ENCODE assay signal across 8 cellular contexts in the genomic region with DNA sequence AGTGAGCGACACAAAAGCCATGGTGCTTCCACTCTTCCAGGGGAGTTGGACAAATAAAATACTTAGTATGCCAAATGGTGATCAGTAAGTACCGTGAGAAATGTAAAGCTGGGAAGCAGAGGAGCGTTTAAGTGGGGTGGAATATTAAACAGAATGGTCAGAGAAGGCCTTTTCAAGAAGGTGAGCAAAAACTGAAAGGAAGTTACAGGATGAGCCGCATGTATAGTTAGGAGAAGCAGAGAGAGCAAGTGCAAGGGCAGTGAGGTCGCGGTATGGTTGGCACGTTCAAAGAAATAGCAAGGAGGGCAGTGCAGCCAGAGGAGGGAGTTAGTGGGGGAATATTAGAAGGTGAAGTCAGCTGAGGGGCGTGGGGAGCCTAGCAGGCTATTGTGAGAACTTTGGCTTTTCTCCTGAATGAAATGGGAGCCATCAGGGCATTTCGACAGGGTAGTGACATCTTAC. TPM values are rescaled to one million over a fixed set of nuclear protein-coding genes. Genes with fewer than 3 reads are reported as not detected.
DNase-seq lines count a peak whose midpoint lies in the region; ATAC-seq and TF ChIP-seq lines count a peak whose summit lies in the region.

No MANE protein-coding gene starts in this region.

- H3K27ac ChIP-seq in GM23338 (ENCODE audit: low read depth) (0 out of 2 replicates have a peak overlapping the region, but pooled peaks have one; percentile 51), suprapubic skin (peak overlapping the region; percentile 95)

- H3K4me3 ChIP-seq in GM23338 (peak overlapping the region; percentile 96), suprapubic skin (peak overlapping the region; percentile 90)

- H2AFZ ChIP-seq in GM23338 = peak overlapping the region; percentile 100

- H3K36me3 ChIP-seq in GM23338 (ENCODE audit: insufficient read depth) = 0 out of 2 replicates have a peak, but pooled peaks cover 7% of the 10 kb centered on the region
- H3K36me3 ChIP-seq in suprapubic skin = peaks cover 24% of the 10 kb centered on the region

- TF ChIP-seq EP300 in suprapubic skin (IDR thresholded peaks at IDR 0.05) = no peak

- H3K27me3 Mint-ChIP-seq in GM23338 (ENCODE audit: insufficient read depth, low read depth, poor library complexity) = peaks cover 24% of the 10 kb centered on the region

- no peaks in the 10 kb centered on the region for H3K9me3 ChIP-seq in suprapubic skin

- peaks cover 17% of the 10 kb centered on the region for H3K79me2 ChIP-seq in GM23338 (replicated peaks; ENCODE audit: insufficient read depth)

- no peak for TF ChIP-seq POLR2A in suprapubic skin (IDR thresholded peaks at IDR 0.05)

- DNase-seq in ACHN = peak; percentile 25
- DNase-seq in GM23338 (ENCODE audit: low spot score) = peak; percentile 61
- no peak for DNase-seq in activated naive CD4-positive, alpha-beta T cell treated with anti-CD3 and anti-CD28 coated beads, Interleukin-2, amount 50 U/mL, for 72 hours (ENCODE audit: low spot score in 2 of 2)
- peak; percentile 41 for DNase-seq in iPS-NIHi7 (ENCODE audit: extremely low spot score)
- DNase-seq in suprapubic skin (ENCODE audit: low spot score in 2 of 2) = no peak
- DNase-seq in hypothalamus (lab: John Stamatoyannopoulos, UW) = no peak
- no peak for DNase-seq in A172 (ENCODE audit: low spot score)

- H3K4me3 Mint-ChIP-seq in GM23338 = peak overlapping the region; percentile 90

- TF ChIP-seq CTCF in GM23338 (conservative IDR thresholded peaks at IDR 0.05; ENCODE audit: low read depth in 2 of 2) (no peak), suprapubic skin (IDR thresholded peaks at IDR 0.05) (no peak)

- peaks cover 29% of the 10 kb centered on the region for H3K4me1 ChIP-seq in GM23338 (ENCODE audit: insufficient read depth)
- H3K4me1 ChIP-seq in suprapubic skin = peaks cover 61% of the 10 kb centered on the region

- peaks cover 70% of the 10 kb centered on the region for H3K36me3 Mint-ChIP-seq in GM23338 (ENCODE audit: low read depth)
- peaks cover 29 to 45% of the 10 kb centered on the region in 2 donors for H3K36me3 Mint-ChIP-seq in activated naive CD4-positive, alpha-beta T cell treated with anti-CD3 and anti-CD28 coated beads, Interleukin-2, amount 50 U/mL, for 72 hours

- peaks cover 22% of the 10 kb centered on the region for H4K20me1 ChIP-seq in GM23338 (replicated peaks; ENCODE audit: insufficient read depth)

- WGBS in suprapubic skin = 40% methylated on average over 9 of the region's 9 CpGs

- H3F3A ChIP-seq in GM23338 (replicated peaks; ENCODE audit: low read depth) = peaks cover 24% of the 10 kb centered on the region; the same call in 1 of the 2 replicates

- H3K4me1 Mint-ChIP-seq in GM23338 = peaks cover 45% of the 10 kb centered on the region

- H3K27me3 ChIP-seq in GM23338 (ENCODE audit: insufficient read depth) = no peaks in the 10 kb centered on the region
- H3K27me3 ChIP-seq in suprapubic skin = no peaks in the 10 kb centered on the region

- H3K4me2 ChIP-seq in GM23338 = peak overlapping the region; percentile 98

- peak overlapping the region; percentile 69 for H3K27ac Mint-ChIP-seq in GM23338
- peak overlapping the region; percentile 91 for H3K27ac Mint-ChIP-seq in activated naive CD4-positive, alpha-beta T cell treated with anti-CD3 and anti-CD28 coated beads, Interleukin-2, amount 50 U/mL, for 72 hours

- ATAC-seq in GM23338 = peak; percentile 1; the same call in 2 of the 3 replicates
- ATAC-seq in activated naive CD4-positive, alpha-beta T cell treated with anti-CD3 and anti-CD28 coated beads, Interleukin-2, amount 50 U/mL, for 72 hours = no peak
- ATAC-seq in HG02973 (IDR thresholded peaks at IDR 0.05; ENCODE audit: unreplicated experiment) = no peak

- in situ Hi-C loops in ACHN (cut with HindIII; ENCODE audit: low pct_ligation_motif_present, low pct_unique_long_range_greater_than_20kb, low sequenced_read_pairs) = no loop called here

- no peaks in the 10 kb centered on the region for H3K9me3 Mint-ChIP-seq in GM23338
- H3K9me3 Mint-ChIP-seq in activated naive CD4-positive, alpha-beta T cell treated with anti-CD3 and anti-CD28 coated beads, Interleukin-2, amount 50 U/mL, for 72 hours = no peaks in the 10 kb centered on the region

- H3K9me2 ChIP-seq in GM23338 (ENCODE audit: insufficient read depth) = no peaks in the 10 kb centered on the region

TF ChIP-seq in GM23338, 12 proteins besides CTCF, POLR2A, EP300 and RAD21 (continues in another document):
- TF ChIP-seq EZH2 (IDR thresholded peaks at IDR 0.05; ENCODE audit: low read depth, unreplicated experiment) = no peak
- no peak for TF ChIP-seq ZNF114 (CRISPR knock-in tag; IDR thresholded peaks at IDR 0.05)
- TF ChIP-seq STAT1 (IDR thresholded peaks at IDR 0.05; ENCODE audit: unreplicated experiment) = no peak
- TF ChIP-seq CREB1 (CRISPR knock-in tag; IDR thresholded peaks at IDR 0.05; ENCODE audit: low read depth) = no peak
- no peak for TF ChIP-seq POLR2AphosphoS5 (IDR thresholded peaks at IDR 0.05; ENCODE audit: low read depth)
- no peak for TF ChIP-seq ZNF331 (CRISPR knock-in tag; IDR thresholded peaks at IDR 0.05; ENCODE audit: low read depth)

RNA-seq across cellular contexts. Expression of a gene that starts 0.7 kb away (rescaled TPM):
- 112 and 116 TPM in 2 replicates for total RNA-seq in GM23338 (2014; rRNA removed; shearing (Covaris generic))
- polyA plus RNA-seq in GM23338 (2016; fragmentation: Nextera tagmentation; extraction: Ambion mirVana) = 142 and 149 TPM in 2 replicates
- total RNA-seq in activated naive CD4-positive, alpha-beta T cell treated with anti-CD3 and anti-CD28 coated beads, Interleukin-2, amount 50 U/mL, for 72 hours = 10 to 100 TPM; 86.5 to 89.1 TPM
- 100 to 1,000 TPM in 3 of 4 donors, 10 to 100 TPM in 1; 95.2 to 193 (median 150) TPM for total RNA-seq in suprapubic skin
- total RNA-seq in A172 (2014; rRNA removed; shearing (Covaris generic)) = 187 and 202 TPM in 2 replicates

RNA-seq across cellular contexts. Expression of a gene that starts 4.2 kb away (rescaled TPM):
- total RNA-seq in GM23338 (2014; rRNA removed; shearing (Covaris generic)) = 68.2 and 90.3 TPM in 2 replicates
- 32.1 and 35.6 TPM in 2 replicates for polyA plus RNA-seq in GM23338 (2016; fragmentation: Nextera tagmentation; extraction: Ambion mirVana)
- total RNA-seq in activated naive CD4-positive, alpha-beta T cell treated with anti-CD3 and anti-CD28 coated beads, Interleukin-2, amount 50 U/mL, for 72 hours = 10 to 100 TPM; 30.8 to 31.1 TPM
- 10 to 100 TPM; 27.8 to 64.4 (median 39.8) TPM for total RNA-seq in suprapubic skin
- total RNA-seq in A172 (2014; rRNA removed; shearing (Covaris generic)) = 26.5 and 31.6 TPM in 2 replicates

RNA-seq across cellular contexts. Expression of a gene that starts 5.0 kb away (rescaled TPM):
- 52.7 and 63.1 TPM in 2 replicates for total RNA-seq in GM23338 (2014; rRNA removed; shearing (Covaris generic))
- 22.4 and 22.8 TPM in 2 replicates for polyA plus RNA-seq in GM23338 (2016; fragmentation: Nextera tagmentation; extraction: Ambion mirVana)
- 10 to 100 TPM; 11.3 to 24.8 TPM for total RNA-seq in activated naive CD4-positive, alpha-beta T cell treated with anti-CD3 and anti-CD28 coated beads, Interleukin-2, amount 50 U/mL, for 72 hours
- 10 to 100 TPM; 21.4 to 51.4 (median 41.0) TPM for total RNA-seq in suprapubic skin
- 71.8 and 114 TPM in 2 replicates for total RNA-seq in A172 (2014; rRNA removed; shearing (Covaris generic))

RNA-seq across cellular contexts. Expression of a gene that starts 17.4 kb away (rescaled TPM):
- 8.3 and 9.5 TPM in 2 replicates for total RNA-seq in GM23338 (2014; rRNA removed; shearing (Covaris generic))
- 13.4 and 17.2 TPM in 2 replicates for polyA plus RNA-seq in GM23338 (2016; fragmentation: Nextera tagmentation; extraction: Ambion mirVana)
- 1 to 10 TPM; 1.4 to 1.8 TPM for total RNA-seq in activated naive CD4-positive, alpha-beta T cell treated with anti-CD3 and anti-CD28 coated beads, Interleukin-2, amount 50 U/mL, for 72 hours
- total RNA-seq in suprapubic skin = 1 to 10 TPM; 1.6 to 7.8 (median 3.7) TPM
- 8.8 and 13.9 TPM in 2 replicates for total RNA-seq in A172 (2014; rRNA removed; shearing (Covaris generic))

RNA-seq across cellular contexts. Expression of a gene that starts 27.3 kb away (rescaled TPM):
- total RNA-seq in GM23338 (2014; rRNA removed; shearing (Covaris generic)) = 17.9 and 22.8 TPM in 2 replicates
- 10.4 and 12.5 TPM in 2 replicates for polyA plus RNA-seq in GM23338 (2016; fragmentation: Nextera tagmentation; extraction: Ambion mirVana)
- 10 to 100 TPM; 16.0 to 16.6 TPM for total RNA-seq in activated naive CD4-positive, alpha-beta T cell treated with anti-CD3 and anti-CD28 coated beads, Interleukin-2, amount 50 U/mL, for 72 hours
- 10 to 100 TPM; 30.8 to 41.0 (median 34.8) TPM for total RNA-seq in suprapubic skin
- total RNA-seq in A172 (2014; rRNA removed; shearing (Covaris generic)) = 23.9 and 25.2 TPM in 2 replicates

Comparison
In these comparisons a context has a peak if more than half of its experiments do, and no peak if none do; other contexts are left out.
1. DNase-seq: peak in ACHN (single experiment), GM23338 (single experiment) and iPS-NIHi7 (single experiment); none in activated naive CD4-positive, alpha-beta T cell treated with anti-CD3 and anti-CD28 coated beads, Interleukin-2, amount 50 U/mL, for 72 hours (0 of 2), suprapubic skin (0 of 2), hypothalamus (0 of 51) and A172 (single experiment).